ENCODE assay signal across 13 cellular contexts in genomic region chr6:135161996-135162395, GRCh38. TPM values are rescaled to one million over a fixed set of nuclear protein-coding genes. Genes with fewer than 3 reads are reported as not detected.
DNase-seq lines count a peak whose midpoint lies in the region; ATAC-seq and TF ChIP-seq lines count a peak whose summit lies in the region.
"Had no signal": no experiment of that assay in that cellular context is flagged by ENCODE, and none has a peak within 500 bp of the region (broad histone marks: within the 10 kb centered on the region; RNA-seq: fewer than 3 reads in every experiment).

No MANE protein-coding gene starts in this region.

- peaks cover 54% of the 10 kb centered on the region for H3K4me1 Mint-ChIP-seq in activated naive CD8-positive, alpha-beta T cell treated with anti-CD3 and anti-CD28 coated beads for 36 hours
- H3K4me1 Mint-ChIP-seq in Calu3 (ENCODE audit: low read depth, unreplicated experiment): no peaks in the 10 kb centered on the region

- peak overlapping the region; percentile 49 for H3K4me3 Mint-ChIP-seq in activated naive CD8-positive, alpha-beta T cell treated with anti-CD3 and anti-CD28 coated beads for 36 hours
- H3K4me3 Mint-ChIP-seq in Calu3 (ENCODE audit: low read depth, unreplicated experiment): no peak overlapping the region
- H3K4me3 Mint-ChIP-seq: naive B cell had no signal

- BruUV-seq in Calu3 (replicated peaks; lab: Mats Ljungman, UMichigan): no TSS peak

- in situ Hi-C loops in GM13976 (cut with MboI; ENCODE audit: low sequenced_read_pairs, unreplicated experiment) (no loop called here), HAP-1 (cut with MboI; ENCODE audit: low sequenced_read_pairs) (no loop called here)

- H3K27me3 Mint-ChIP-seq in activated naive CD8-positive, alpha-beta T cell treated with anti-CD3 and anti-CD28 coated beads for 36 hours: no peaks in the 10 kb centered on the region
- H3K27me3 Mint-ChIP-seq in Calu3 (ENCODE audit: unreplicated experiment): peaks cover 36% of the 10 kb centered on the region

- ATAC-seq in HG03175 (IDR thresholded peaks at IDR 0.05; ENCODE audit: unreplicated experiment) (peak; percentile 40), HG02981 (IDR thresholded peaks at IDR 0.05; ENCODE audit: unreplicated experiment) (no peak)

- H3K36me3 Mint-ChIP-seq in activated naive CD8-positive, alpha-beta T cell treated with anti-CD3 and anti-CD28 coated beads for 36 hours: no peaks in the 10 kb centered on the region
- no peaks in the 10 kb centered on the region for H3K36me3 Mint-ChIP-seq in Calu3 (ENCODE audit: insufficient read depth, unreplicated experiment)
- H3K36me3 Mint-ChIP-seq: naive B cell had no signal

- intact Hi-C loops in Calu3 (cut with micrococcal nuclease; ENCODE audit: unreplicated experiment): no loop called here

- no peaks in the 10 kb centered on the region for H3K4me1 ChIP-seq in HAP-1
- H3K4me1 ChIP-seq: parathyroid adenoma had no signal

- CTCF ChIA-PET in Calu3 (lab: Charles Lee): no interaction called here

- no peak for TF ChIP-seq CTCF in GM06990 (IDR thresholded peaks at IDR 0.05; ENCODE audit: insufficient read depth, low read length, poor library complexity, severe bottlenecking)
- no peak for TF ChIP-seq CTCF in GM13976 (IDR thresholded peaks at IDR 0.05; ENCODE audit: borderline replicate concordance, control extremely low read depth, extremely low read depth, insufficient read depth, missing control alignments)
- no peak for TF ChIP-seq CTCF in Calu3 (IDR thresholded peaks at IDR 0.05; ENCODE audit: unreplicated experiment)

- H3K9me3 Mint-ChIP-seq in activated naive CD8-positive, alpha-beta T cell treated with anti-CD3 and anti-CD28 coated beads for 36 hours: no peaks in the 10 kb centered on the region
- H3K9me3 Mint-ChIP-seq in Calu3 (ENCODE audit: low read depth, unreplicated experiment): no peaks in the 10 kb centered on the region
- H3K9me3 Mint-ChIP-seq: naive B cell had no signal

- peak overlapping the region; percentile 95 for H3K27ac Mint-ChIP-seq in activated naive CD8-positive, alpha-beta T cell treated with anti-CD3 and anti-CD28 coated beads for 36 hours
- no peak overlapping the region for H3K27ac Mint-ChIP-seq in Calu3 (ENCODE audit: unreplicated experiment)
- H3K27ac Mint-ChIP-seq: naive B cell had no signal

- H3K4me3 ChIP-seq in GM06990 (replicated peaks; ENCODE audit: low read depth, low read length) (no peak overlapping the region), HAP-1 (no peak overlapping the region)
- H3K4me3 ChIP-seq: SK-N-MC had no signal

- no peaks in the 10 kb centered on the region for H3K36me3 ChIP-seq in GM06990 (ENCODE audit: control insufficient read depth, insufficient read depth, low read length)
- no peaks in the 10 kb centered on the region for H3K36me3 ChIP-seq in HAP-1 (replicated peaks)

- peak; percentile 48 for DNase-seq in GM06990 (ENCODE audit: extremely low read depth, insufficient read length)
- peak; percentile 32 for DNase-seq in GM13976 (ENCODE audit: low spot score)
- no peak for DNase-seq in activated naive CD8-positive, alpha-beta T cell treated with anti-CD3 and anti-CD28 coated beads for 36 hours
- no peak for DNase-seq in HAP-1 (ENCODE audit: low spot score in 2 of 2)
- DNase-seq in Calu3: no peak
- DNase-seq: amygdala, foreskin melanocyte, naive B cell had no signal

- H3K27me3 ChIP-seq in GM06990 (replicated peaks; ENCODE audit: control insufficient read depth, insufficient read depth, low read length): no peaks in the 10 kb centered on the region
- H3K27me3 ChIP-seq in HAP-1 (ENCODE audit: low read depth): no peaks in the 10 kb centered on the region

- H3K9me3 ChIP-seq in HAP-1: no peaks in the 10 kb centered on the region

RNA-seq across cellular contexts. Expression of gene MYB, which starts 19.1 kb away (rescaled TPM):
- total RNA-seq in activated naive CD8-positive, alpha-beta T cell treated with anti-CD3 and anti-CD28 coated beads for 36 hours: 10 to 100 TPM; 36.6 to 37.2 TPM
- total RNA-seq in Calu3 (2022): 1.5 and 3.1 TPM in 2 replicates
- total RNA-seq: G401 had no signal

Comparison
In these comparisons a context has a peak if more than half of its experiments do, and no peak if none do; other contexts are left out.
1. DNase-seq: peak in GM06990 (single experiment) and GM13976 (single experiment); none in activated naive CD8-positive, alpha-beta T cell treated with anti-CD3 and anti-CD28 coated beads for 36 hours (single experiment), HAP-1 (0 of 2) and Calu3 (single experiment).